8 cellular contexts compared by ENCODE assay signal in the genomic region with DNA sequence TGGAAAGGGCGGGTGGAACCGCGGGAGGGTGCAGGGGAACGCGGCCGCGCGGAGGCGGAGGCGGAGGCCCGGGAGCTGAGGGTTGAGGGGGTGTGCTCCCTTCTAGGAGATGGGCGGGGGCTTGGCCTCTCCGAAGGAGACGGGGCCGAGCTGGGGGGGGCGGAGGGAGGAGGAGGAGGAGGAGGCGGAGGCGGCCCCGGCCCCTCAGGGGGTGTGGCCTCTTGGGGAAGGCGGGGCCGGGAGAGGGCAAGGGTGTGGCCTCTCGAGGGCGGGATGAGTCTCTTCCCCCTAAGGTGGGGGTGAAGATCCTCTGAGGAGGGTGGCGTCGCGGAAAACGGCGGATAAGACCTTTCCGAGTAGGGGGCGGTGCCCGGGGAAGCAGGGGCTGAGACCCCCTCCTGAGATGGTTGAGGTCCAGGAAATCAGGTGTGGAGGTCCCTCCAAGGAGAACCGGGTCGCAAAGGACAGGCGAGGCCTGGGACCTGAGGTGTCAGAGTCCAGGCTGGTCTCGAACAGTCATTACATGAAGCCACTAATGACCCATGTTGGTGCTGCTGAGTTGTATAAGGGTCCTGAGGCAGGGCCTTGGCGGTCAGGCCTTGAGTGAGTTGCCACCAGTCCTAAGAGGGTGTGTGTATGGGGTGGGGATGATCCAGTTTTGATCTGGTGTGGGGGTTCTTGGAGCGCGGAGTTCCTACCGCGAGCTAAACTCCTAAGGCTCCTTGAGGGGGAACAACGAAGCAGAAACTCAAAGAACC. TPM values are rescaled to one million over a fixed set of nuclear protein-coding genes. Genes with fewer than 3 reads are reported as not detected.
DNase-seq lines count a peak whose midpoint lies in the region; ATAC-seq and TF ChIP-seq lines count a peak whose summit lies in the region.

No MANE protein-coding gene starts in this region.

- no peaks in the 10 kb centered on the region for H3K9me3 Mint-ChIP-seq in activated CD8-positive, alpha-beta T cell treated with anti-CD3 and anti-CD28 coated beads, Interleukin-2, amount 10 ng/mL, durations not matched to agents 7 days and 5 days (ENCODE audit: insufficient read depth)

- H3K4me3 Mint-ChIP-seq in activated CD8-positive, alpha-beta T cell treated with anti-CD3 and anti-CD28 coated beads, Interleukin-2, amount 10 ng/mL, durations not matched to agents 7 days and 5 days = peak overlapping the region; percentile 100

- peak; percentile 12 for ATAC-seq in GM18858 (IDR thresholded peaks at IDR 0.05; ENCODE audit: unreplicated experiment)
- ATAC-seq in HG03097 (IDR thresholded peaks at IDR 0.05; ENCODE audit: low FRiP score, unreplicated experiment) = peak; percentile 29
- peak; percentile 73 for ATAC-seq in activated CD8-positive, alpha-beta T cell treated with anti-CD3 and anti-CD28 coated beads, Interleukin-2, amount 10 ng/mL, durations not matched to agents 7 days and 5 days
- peak; percentile 85 for ATAC-seq in lung (ENCODE audit: insufficient read depth, low FRiP score)

- H3K27ac ChIP-seq in ACC112 (ENCODE audit: low read depth, low read length) (peak overlapping the region; percentile 85), ectodermal cell (ENCODE audit: insufficient read depth, low read depth, low read length, poor library complexity, severe bottlenecking) (peak overlapping the region; percentile 95), lung (ENCODE audit: low read depth in 1 of 2, low read length in 1 of 2) (peak overlapping the region; percentile 92 to 96)

- TF ChIP-seq CTCF in lung (IDR thresholded peaks at IDR 0.05; ENCODE audit: control extremely low read depth, extremely low read depth) = no peak

- H3K9me3 ChIP-seq in ectodermal cell (ENCODE audit: control insufficient read depth, low read length) (no peaks in the 10 kb centered on the region), lung (ENCODE audit: control insufficient read depth in 2 of 2, insufficient read depth in 1 of 2, low read length in 1 of 2) (no peaks in the 10 kb centered on the region)

- H3K36me3 ChIP-seq in ACC112 (ENCODE audit: insufficient read depth, low read length) (no peaks in the 10 kb centered on the region), ectodermal cell (ENCODE audit: control insufficient read depth, insufficient read depth, low read length) (peaks cover 20% of the 10 kb centered on the region), lung (ENCODE audit: control insufficient read depth in 2 of 2, insufficient read depth in 2 of 2, low read length in 2 of 2) (peaks cover 3 to 17% of the 10 kb centered on the region in 2 donors)

- peak; percentile 27 for DNase-seq in NCI-H748 treated with DMSO at 0.1 percent for 48 hours (lab: John Stamatoyannopoulos, UW)
- DNase-seq in activated CD8-positive, alpha-beta T cell treated with anti-CD3 and anti-CD28 coated beads, Interleukin-2, amount 10 ng/mL, durations not matched to agents 7 days and 5 days = peak; percentile 93
- peak; percentile 93 for DNase-seq in lung (ENCODE audit: low spot score)
- peak; percentile 73 for DNase-seq in stimulated activated CD8-positive, alpha-beta memory T cell treated with anti-CD3 and anti-CD28 coated beads, Interleukin-12 subunit alpha, Interleukin-12 subunit beta, amount 100 ng/mL, for 1 hour (ENCODE audit: low read depth)

- no peaks in the 10 kb centered on the region for H3K27me3 ChIP-seq in ACC112 (ENCODE audit: insufficient read depth, low read length)
- no peaks in the 10 kb centered on the region for H3K27me3 ChIP-seq in ectodermal cell (ENCODE audit: control insufficient read depth, insufficient read depth, low read length, poor library complexity, severe bottlenecking)
- H3K27me3 ChIP-seq in lung (ENCODE audit: control insufficient read depth, insufficient read depth) = no peaks in the 10 kb centered on the region

- WGBS in ectodermal cell, 2 experiments = 18% methylated on average over 41 of the region's 41 CpGs
- WGBS in lung, 2 donors = 13 to 17% methylated on average over 34 to 41 of the region's 41 CpGs

- H2AFZ ChIP-seq in ACC112 (ENCODE audit: low read length, unreplicated experiment) = peak overlapping the region; percentile 63

- H3K4me3 ChIP-seq in ACC112 (ENCODE audit: low read depth, low read length) (peak overlapping the region; percentile 95), ectodermal cell (ENCODE audit: insufficient read depth, low read depth, low read length) (peak overlapping the region; percentile 85), lung (peak overlapping the region; percentile 71)

- H3K27ac Mint-ChIP-seq in activated CD8-positive, alpha-beta T cell treated with anti-CD3 and anti-CD28 coated beads, Interleukin-2, amount 10 ng/mL, durations not matched to agents 7 days and 5 days = peak overlapping the region; percentile 100

- H3K4me1 ChIP-seq in ACC112 (ENCODE audit: control insufficient read depth, insufficient read depth, low read length, unreplicated experiment) (peaks cover 15% of the 10 kb centered on the region), ectodermal cell (ENCODE audit: control insufficient read depth, insufficient read depth, low read length) (peaks cover 8% of the 10 kb centered on the region), lung (ENCODE audit: control insufficient read depth in 2 of 2, insufficient read depth in 2 of 2, low read length in 2 of 2) (peaks cover 0 to 14% of the 10 kb centered on the region in 2 donors)

- peaks cover 29% of the 10 kb centered on the region for H3K4me1 Mint-ChIP-seq in activated CD8-positive, alpha-beta T cell treated with anti-CD3 and anti-CD28 coated beads, Interleukin-2, amount 10 ng/mL, durations not matched to agents 7 days and 5 days (ENCODE audit: low read depth)

- H3K79me2 ChIP-seq in ACC112 (ENCODE audit: control insufficient read depth, insufficient read depth, low read length, unreplicated experiment) = peaks cover 29% of the 10 kb centered on the region

- POLR2A ChIA-PET in activated CD8-positive, alpha-beta T cell treated with anti-CD3 and anti-CD28 coated beads, Interleukin-2, amount 10 ng/mL, durations not matched to agents 7 days and 5 days (lab: Charles Lee) = interaction anchor here (0.6 to 5.9 kb wide), 15 partner anchors 11 to 292 kb away, joined by 3 to 160 read pairs (median 4); a partner anchor contains a TSS

- CTCF ChIA-PET in activated CD8-positive, alpha-beta T cell treated with anti-CD3 and anti-CD28 coated beads, Interleukin-2, amount 10 ng/mL, durations not matched to agents 7 days and 5 days (lab: Charles Lee) = interaction anchor here (0.9 to 19.2 kb wide), 6 partner anchors 11 to 291 kb away, joined by 4 to 319 read pairs (median 8); a partner anchor contains a TSS

- H3K36me3 Mint-ChIP-seq in activated CD8-positive, alpha-beta T cell treated with anti-CD3 and anti-CD28 coated beads, Interleukin-2, amount 10 ng/mL, durations not matched to agents 7 days and 5 days (ENCODE audit: low read depth) = peaks cover 24% of the 10 kb centered on the region

- H3K27me3 Mint-ChIP-seq in activated CD8-positive, alpha-beta T cell treated with anti-CD3 and anti-CD28 coated beads, Interleukin-2, amount 10 ng/mL, durations not matched to agents 7 days and 5 days (ENCODE audit: low read depth) = no peaks in the 10 kb centered on the region

RNA-seq across cellular contexts. Expression of a gene that starts 0.8 kb away (rescaled TPM):
- 100 to 1,000 TPM; 134 to 140 TPM for total RNA-seq in activated CD8-positive, alpha-beta T cell treated with anti-CD3 and anti-CD28 coated beads, Interleukin-2, amount 10 ng/mL, durations not matched to agents 7 days and 5 days
- 202 TPM for polyA plus RNA-seq in ectodermal cell (2013, experiment 1 of 4)
- 233 TPM for polyA plus RNA-seq in ectodermal cell (2013, experiment 2 of 4)
- polyA plus RNA-seq in ectodermal cell (2013, experiment 3 of 4) = 164 TPM
- polyA plus RNA-seq in ectodermal cell (2013, experiment 4 of 4) = 186 TPM
- 100 to 1,000 TPM in 1 of 2 donors, 10 to 100 TPM in 1; 88.7 to 138 TPM for total RNA-seq in lung
- polyA plus RNA-seq in lung = 100 to 1,000 TPM in 1 of 2 donors, 10 to 100 TPM in 1; 80.3 to 130 TPM

RNA-seq across cellular contexts. Expression of a gene that starts 10.4 kb away (rescaled TPM):
- total RNA-seq in activated CD8-positive, alpha-beta T cell treated with anti-CD3 and anti-CD28 coated beads, Interleukin-2, amount 10 ng/mL, durations not matched to agents 7 days and 5 days = 10 to 100 TPM; 24.7 to 25.4 TPM
- polyA plus RNA-seq in ectodermal cell (2013, experiment 1 of 4) = 37.2 TPM
- 41.1 TPM for polyA plus RNA-seq in ectodermal cell (2013, experiment 2 of 4)
- polyA plus RNA-seq in ectodermal cell (2013, experiment 3 of 4) = 38.4 TPM
- 49.5 TPM for polyA plus RNA-seq in ectodermal cell (2013, experiment 4 of 4)
- total RNA-seq in lung = 10 to 100 TPM; 37.7 to 39.5 TPM
- 10 to 100 TPM; 24.3 to 28.8 TPM for polyA plus RNA-seq in lung

RNA-seq across cellular contexts. Expression of a gene that starts 14.0 kb away (rescaled TPM):
- 10 to 100 TPM; 92.1 to 93.7 TPM for total RNA-seq in activated CD8-positive, alpha-beta T cell treated with anti-CD3 and anti-CD28 coated beads, Interleukin-2, amount 10 ng/mL, durations not matched to agents 7 days and 5 days
- polyA plus RNA-seq in ectodermal cell (2013, experiment 1 of 4) = 19.2 TPM
- polyA plus RNA-seq in ectodermal cell (2013, experiment 2 of 4) = 22.3 TPM
- 21.8 TPM for polyA plus RNA-seq in ectodermal cell (2013, experiment 3 of 4)
- polyA plus RNA-seq in ectodermal cell (2013, experiment 4 of 4) = 29.1 TPM
- total RNA-seq in lung = 100 to 1,000 TPM in 1 of 2 donors, 10 to 100 TPM in 1; 49.9 to 115 TPM
- 100 to 1,000 TPM; 105 to 143 TPM for polyA plus RNA-seq in lung

RNA-seq across cellular contexts. Expression of a gene that starts 17.9 kb away (rescaled TPM):
- 10 to 100 TPM; 35.2 to 39.6 TPM for total RNA-seq in activated CD8-positive, alpha-beta T cell treated with anti-CD3 and anti-CD28 coated beads, Interleukin-2, amount 10 ng/mL, durations not matched to agents 7 days and 5 days
- 30.0 TPM for polyA plus RNA-seq in ectodermal cell (2013, experiment 1 of 4)
- 33.6 TPM for polyA plus RNA-seq in ectodermal cell (2013, experiment 2 of 4)
- polyA plus RNA-seq in ectodermal cell (2013, experiment 3 of 4) = 33.2 TPM
- polyA plus RNA-seq in ectodermal cell (2013, experiment 4 of 4) = 40.7 TPM
- 10 to 100 TPM; 58.8 to 66.4 TPM for total RNA-seq in lung
- polyA plus RNA-seq in lung = 10 to 100 TPM; 36.0 to 36.2 TPM

RNA-seq across cellular contexts. Expression of a gene that starts 21.2 kb away (rescaled TPM):
- total RNA-seq in activated CD8-positive, alpha-beta T cell treated with anti-CD3 and anti-CD28 coated beads, Interleukin-2, amount 10 ng/mL, durations not matched to agents 7 days and 5 days = 100 to 1,000 TPM; 227 to 229 TPM
- 330 TPM for polyA plus RNA-seq in ectodermal cell (2013, experiment 1 of 4)
- polyA plus RNA-seq in ectodermal cell (2013, experiment 2 of 4) = 332 TPM
- 252 TPM for polyA plus RNA-seq in ectodermal cell (2013, experiment 3 of 4)
- polyA plus RNA-seq in ectodermal cell (2013, experiment 4 of 4) = 258 TPM
- 100 to 1,000 TPM; 166 to 216 TPM for total RNA-seq in lung
- 100 to 1,000 TPM; 129 to 154 TPM for polyA plus RNA-seq in lung

Comparison
In these comparisons a context has a peak if more than half of its experiments do, and no peak if none do; other contexts are left out.
1. Peak in every context shown above with its lines: DNase-seq, ATAC-seq, H3K4me3 ChIP-seq and H3K27ac ChIP-seq.
2. ATAC-seq: peak in every context shown above with its lines; median percentile 85 in lung; 73 in activated CD8-positive, alpha-beta T cell treated with anti-CD3 and anti-CD28 coated beads, Interleukin-2, amount 10 ng/mL, durations not matched to agents 7 days and 5 days; 29 in HG03097; 12 in GM18858.
3. DNase-seq: peak in every context shown above with its lines; median percentile 93 in activated CD8-positive, alpha-beta T cell treated with anti-CD3 and anti-CD28 coated beads, Interleukin-2, amount 10 ng/mL, durations not matched to agents 7 days and 5 days; 93 in lung; 73 in stimulated activated CD8-positive, alpha-beta memory T cell treated with anti-CD3 and anti-CD28 coated beads, Interleukin-12 subunit alpha, Interleukin-12 subunit beta, amount 100 ng/mL, for 1 hour; 27 in NCI-H748 treated with DMSO at 0.1 percent for 48 hours.